8 cellular contexts compared by ENCODE assay signal in the genomic region with DNA sequence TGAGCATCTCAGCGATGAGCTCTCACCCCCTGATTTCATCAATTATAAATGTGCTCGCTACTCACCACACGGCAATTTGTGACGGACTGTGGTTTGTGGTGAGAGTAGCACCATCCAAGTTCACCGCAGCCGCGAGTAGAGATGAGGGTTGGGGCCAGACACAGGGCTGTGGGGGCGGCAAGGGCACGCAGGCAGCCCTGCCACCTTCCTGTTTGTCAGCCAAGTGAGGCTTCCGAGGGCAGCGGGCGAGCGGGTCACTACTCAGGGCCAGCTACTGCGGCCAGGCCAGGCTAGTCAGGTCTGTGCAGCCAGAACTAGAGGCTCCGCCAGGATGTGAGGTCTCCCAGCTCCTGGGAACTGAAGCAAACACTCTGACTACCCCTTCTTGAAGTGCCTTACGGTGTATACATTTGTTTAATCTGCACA. TPM values are rescaled to one million over a fixed set of nuclear protein-coding genes. Genes with fewer than 3 reads are reported as not detected.
DNase-seq lines count a peak whose midpoint lies in the region; ATAC-seq, FAIRE-seq and TF ChIP-seq lines count a peak whose summit lies in the region.

No MANE protein-coding gene starts in this region.

- TF ChIP-seq CTCF in H1 (IDR thresholded peaks at IDR 0.05; ENCODE audit: control extremely low read depth in 1 of 3, insufficient read depth in 1 of 3, low read depth in 1 of 3, low read length in 3 of 3) (no peak), D721Med (IDR thresholded peaks at IDR 0.05; ENCODE audit: insufficient read depth, missing control alignments) (no peak)

- no peak overlapping the region for H2BK120ac ChIP-seq in H1 (replicated peaks; ENCODE audit: low read depth, low read length)

- no peak overlapping the region for H3K4ac ChIP-seq in H1 (replicated peaks; ENCODE audit: insufficient read length, low read depth, low read length)

- no peak overlapping the region for H3K18ac ChIP-seq in H1 (ENCODE audit: extremely low read depth, low read length)

- no peak overlapping the region for H3K14ac ChIP-seq in H1 (ENCODE audit: insufficient read length)

- H3K4me3 Mint-ChIP-seq in activated CD4-positive, alpha-beta T cell treated with anti-CD3 and anti-CD28 coated beads for 36 hours, result peak overlapping the region; percentile 33
- H3K4me3 Mint-ChIP-seq in stimulated activated memory B cell treated with anti-CD40 and anti-IgM and Interleukin-4, amounts not matched to agents 10 μg/mL and 1 μg/mL and 100 μg/mL, for 72 hours, result no peak overlapping the region

- no peaks in the 10 kb centered on the region for H4K20me1 ChIP-seq in H1 (replicated peaks in 1 of 2; ENCODE audit: control insufficient read depth in 1 of 2, insufficient read depth in 2 of 2, low read length in 2 of 2)

- H3K27me3 Mint-ChIP-seq in activated CD4-positive, alpha-beta T cell treated with anti-CD3 and anti-CD28 coated beads for 36 hours, result peaks cover 18% of the 10 kb centered on the region
- H3K27me3 Mint-ChIP-seq in stimulated activated memory B cell treated with anti-CD40 and anti-IgM and Interleukin-4, amounts not matched to agents 10 μg/mL and 1 μg/mL and 100 μg/mL, for 72 hours, result peaks cover 66% of the 10 kb centered on the region

- TF ChIP-seq EP300 in H1 (IDR thresholded peaks at IDR 0.05; ENCODE audit: borderline replicate concordance in 1 of 2, low read depth in 2 of 2, low read length in 2 of 2), result no peak

- TF ChIP-seq RAD21 in H1 (IDR thresholded peaks at IDR 0.05 in 1 of 2, conservative IDR thresholded peaks at IDR 0.05 in 1 of 2; ENCODE audit: low read depth in 2 of 2, low read length in 2 of 2), result no peak

- no peak overlapping the region for H4K5ac ChIP-seq in H1 (ENCODE audit: insufficient read length, low read depth, low read length)

- H4K91ac ChIP-seq in H1 (replicated peaks; ENCODE audit: insufficient read length, low read length), result peak overlapping the region; percentile 34

- H3K56ac ChIP-seq in H1 (replicated peaks; ENCODE audit: insufficient read length, low read depth, low read length), result no peak overlapping the region

- H3K9me3 Mint-ChIP-seq in activated CD4-positive, alpha-beta T cell treated with anti-CD3 and anti-CD28 coated beads for 36 hours (ENCODE audit: low read depth), result no peaks in the 10 kb centered on the region
- H3K9me3 Mint-ChIP-seq in stimulated activated memory B cell treated with anti-CD40 and anti-IgM and Interleukin-4, amounts not matched to agents 10 μg/mL and 1 μg/mL and 100 μg/mL, for 72 hours, result peaks cover 2% of the 10 kb centered on the region

- no peaks in the 10 kb centered on the region for H3K36me3 Mint-ChIP-seq in activated CD4-positive, alpha-beta T cell treated with anti-CD3 and anti-CD28 coated beads for 36 hours (ENCODE audit: low read depth)
- H3K36me3 Mint-ChIP-seq in stimulated activated memory B cell treated with anti-CD40 and anti-IgM and Interleukin-4, amounts not matched to agents 10 μg/mL and 1 μg/mL and 100 μg/mL, for 72 hours, result no peaks in the 10 kb centered on the region

- no peak overlapping the region for H3K27ac Mint-ChIP-seq in activated CD4-positive, alpha-beta T cell treated with anti-CD3 and anti-CD28 coated beads for 36 hours
- H3K27ac Mint-ChIP-seq in stimulated activated memory B cell treated with anti-CD40 and anti-IgM and Interleukin-4, amounts not matched to agents 10 μg/mL and 1 μg/mL and 100 μg/mL, for 72 hours, result no peak overlapping the region

- peaks cover 9% of the 10 kb centered on the region for H3K4me1 Mint-ChIP-seq in activated CD4-positive, alpha-beta T cell treated with anti-CD3 and anti-CD28 coated beads for 36 hours
- peaks cover 5% of the 10 kb centered on the region for H3K4me1 Mint-ChIP-seq in stimulated activated memory B cell treated with anti-CD40 and anti-IgM and Interleukin-4, amounts not matched to agents 10 μg/mL and 1 μg/mL and 100 μg/mL, for 72 hours

- no peaks in the 10 kb centered on the region for H3K23me2 ChIP-seq in H1 (ENCODE audit: low read depth, low read length)

- WGBS in H1 (ENCODE audit: extremely low coverage in 1 of 2, insufficient coverage in 1 of 2, insufficient read length in 1 of 2, insufficient replicate concordance in 2 of 2, low coverage in 1 of 2, low lambda C conversion rate in 2 of 2, missing lambda C conversion rate in 1 of 2), 2 experiments, result 89% methylated on average over 16 of the region's 16 CpGs; no CpG with 5 or more reads in 1 of the 2 experiments

- no peaks in the 10 kb centered on the region for H3K36me3 ChIP-seq in SJSA1
- no peaks in the 10 kb centered on the region for H3K36me3 ChIP-seq in H1 (ENCODE audit: control insufficient read depth in 2 of 4, insufficient read depth in 4 of 4, low read length in 3 of 4)

- H3K23ac ChIP-seq in H1 (ENCODE audit: insufficient read length), result no peak overlapping the region

- peak; percentile 67 for ATAC-seq in activated CD4-positive, alpha-beta T cell treated with anti-CD3 and anti-CD28 coated beads for 36 hours
- peak; percentile 81 for ATAC-seq in stimulated activated memory B cell treated with anti-CD40 and anti-IgM and Interleukin-4, amounts not matched to agents 10 μg/mL and 1 μg/mL and 100 μg/mL, for 72 hours

- no peak overlapping the region for H3K9ac ChIP-seq in H1 (replicated peaks in 1 of 4; ENCODE audit: extremely low read depth in 1 of 4, low read depth in 3 of 4, low read length in 3 of 4)

- CTCF ChIA-PET in activated CD4-positive, alpha-beta T cell treated with anti-CD3 and anti-CD28 coated beads for 36 hours (lab: Charles Lee), result interaction anchor here (0.6 to 12.8 kb wide), 4 partner anchors 10 to 125 kb away, joined by 3 to 473 read pairs (median 6); partner anchors contain the start of gene SOST
- CTCF ChIA-PET in H1 (lab: Charles Lee; ENCODE audit: partially characterized antibody), result interaction anchor here (0.8 to 23.7 kb wide), 5 partner anchors 9 to 100 kb away, joined by 3 to 969 read pairs (median 3); partner anchors contain the start of gene SOST

- peaks cover 29% of the 10 kb centered on the region for H3K4me1 ChIP-seq in SJSA1 (replicated peaks)
- peaks cover 0 to 11% (median 5%) of the 10 kb centered on the region in 4 experiments; a peak in 5 of 7 replicates for H3K4me1 ChIP-seq in H1 (replicated peaks in 1 of 4; ENCODE audit: control insufficient read depth in 3 of 4, insufficient read depth in 4 of 4, low read length in 3 of 4)

- no peak overlapping the region for H2BK15ac ChIP-seq in H1 (ENCODE audit: low read length)

- no peak overlapping the region; the same call in 1 of the 2 replicates for H4K8ac ChIP-seq in H1 (ENCODE audit: extremely low read depth, insufficient read depth, low read length)

- H3K79me2 ChIP-seq in H1 (ENCODE audit: control insufficient read depth in 1 of 2, insufficient read depth in 2 of 2, low read length in 2 of 2), result no peaks in the 10 kb centered on the region

- POLR2A ChIA-PET in activated CD4-positive, alpha-beta T cell treated with anti-CD3 and anti-CD28 coated beads for 36 hours (lab: Charles Lee), result no interaction called here
- POLR2A ChIA-PET in H1 (lab: Charles Lee; ENCODE audit: partially characterized antibody), result interaction anchor here (0.8 to 1.0 kb wide), 2 partner anchors 59 to 175 kb away, joined by 3 read pairs; no protein-coding TSS in a partner anchor

- TF ChIP-seq POLR2A in H1 (IDR thresholded peaks at IDR 0.05; ENCODE audit: control extremely low read depth in 1 of 2, low read depth in 2 of 2, low read length in 2 of 2), result no peak

- no peak for FAIRE-seq in H1 (lab: Jason Lieb, UNC)
- no peak for FAIRE-seq in D721Med (lab: Jason Lieb, UNC)

- H2AK5ac ChIP-seq in H1 (ENCODE audit: low read depth, low read length), result no peak overlapping the region

- H2BK12ac ChIP-seq in H1 (ENCODE audit: low read depth, low read length), result peak overlapping the region; percentile 84; the same call in 1 of the 2 replicates

- H3K9me3 ChIP-seq in SJSA1 (replicated peaks) (peaks cover 4% of the 10 kb centered on the region; the same call in 1 of the 2 replicates), H1 (ENCODE audit: insufficient read depth in 2 of 2, low read depth in 1 of 2, low read length in 1 of 2) (no peaks in the 10 kb centered on the region)

- DNase-seq in activated CD4-positive, alpha-beta T cell treated with anti-CD3 and anti-CD28 coated beads for 36 hours, result peak; percentile 77
- DNase-seq in activated CD4-positive, alpha-beta T cell treated with anti-CD3 and anti-CD28 coated beads, Interleukin-2, amount 50 U/mL, for 4 hours, result no peak
- DNase-seq in SJSA1 (ENCODE audit: low read depth in 1 of 2, low spot score in 2 of 2), result peak; percentile 92 to 93
- no peak for DNase-seq in H1 (ENCODE audit: low read depth in 1 of 2, low spot score in 2 of 2)
- DNase-seq in D721Med (ENCODE audit: insufficient read length, low spot score), result no peak
- no peak for DNase-seq in LoVo (ENCODE audit: low spot score)
- no peak for DNase-seq in NCI-H524 treated with DMSO at 0.1 percent for 48 hours (lab: John Stamatoyannopoulos, UW)

- H3K27ac ChIP-seq in SJSA1 (peak overlapping the region; percentile 46), H1 (ENCODE audit: low read depth, low read length) (no peak overlapping the region)

- intact Hi-C loops in activated CD4-positive, alpha-beta T cell treated with anti-CD3 and anti-CD28 coated beads for 36 hours (cut with DNase I, micrococcal nuclease), result no loop called here

- H3K27me3 ChIP-seq in SJSA1 (replicated peaks) (no peaks in the 10 kb centered on the region), H1 (replicated peaks in 1 of 4; ENCODE audit: control insufficient read depth in 3 of 4, extremely low read depth in 1 of 4, insufficient read depth in 3 of 4, low read length in 3 of 4) (no peaks in the 10 kb centered on the region)

- 0 out of 2 replicates have a peak overlapping the region, but pooled peaks have one; percentile 61 for H2BK20ac ChIP-seq in H1 (ENCODE audit: low read length)

- no peak overlapping the region for H2AFZ ChIP-seq in H1 (ENCODE audit: low read length)

- H3K79me1 ChIP-seq in H1 (ENCODE audit: low read depth, low read length), result no peaks in the 10 kb centered on the region

- H3K4me3 ChIP-seq in SJSA1 (no peak overlapping the region), H1 (ENCODE audit: extremely low read depth in 1 of 4, insufficient read depth in 2 of 4, low read depth in 3 of 4, low read length in 4 of 4) (no peak overlapping the region)

- H2BK5ac ChIP-seq in H1 (ENCODE audit: low read depth, low read length), result 0 out of 2 replicates have a peak overlapping the region, but pooled peaks have one; percentile 60

- H3K4me2 ChIP-seq in H1 (ENCODE audit: insufficient read depth in 1 of 2, low read depth in 2 of 2, low read length in 2 of 2), result no peak overlapping the region

RNA-seq across cellular contexts. Expression of gene MEOX1, which starts 39.6 kb away (rescaled TPM):
- under 1 TPM; 0.34 to 0.65 TPM for total RNA-seq in activated CD4-positive, alpha-beta T cell treated with anti-CD3 and anti-CD28 coated beads for 36 hours
- not detected in 2 replicates for total RNA-seq in SJSA1 (2014; rRNA removed; shearing (Covaris generic))
- not detected in 2 replicates for total RNA-seq in H1 (2021; fragmentation: NEBNext Ultra II Directional; extraction: Animal tissue kit (Norgen Biotek cat#: 25700))
- 0.03 TPM in 1 of 2 replicates, not detected in the other for polyA plus RNA-seq in H1 (2011; rRNA removed)
- polyA plus RNA-seq in H1 (2011; cell fraction: cytosol; rRNA removed), result not detected
- polyA plus RNA-seq in H1 (2011; cell fraction: nucleus; rRNA removed), result 0.07 TPM
- 0.11 to 0.12 TPM in 2 of 4 replicates, not detected in the others for polyA plus RNA-seq in H1 (2012, experiment 1 of 2)
- polyA plus RNA-seq in H1 (2012, experiment 2 of 2), result not detected
- 0.04 TPM for polyA plus RNA-seq in H1 (2013, experiment 1 of 2)
- polyA plus RNA-seq in H1 (2013, experiment 2 of 2), result 0.11 TPM
- not detected in 2 replicates for polyA minus RNA-seq in H1 (2011; rRNA and poly(A)+ RNA removed)
- polyA minus RNA-seq in H1 (2011; cell fraction: cytosol; rRNA and poly(A)+ RNA removed), result not detected
- polyA minus RNA-seq in H1 (2011; cell fraction: nucleus; rRNA and poly(A)+ RNA removed), result 0.20 TPM

RNA-seq across cellular contexts. Expression of gene SOST, which starts 57.3 kb away (rescaled TPM):
- not detected for total RNA-seq in activated CD4-positive, alpha-beta T cell treated with anti-CD3 and anti-CD28 coated beads for 36 hours
- 0.37 TPM in 1 of 2 replicates, not detected in the other for total RNA-seq in SJSA1 (2014; rRNA removed; shearing (Covaris generic))
- total RNA-seq in H1 (2021; fragmentation: NEBNext Ultra II Directional; extraction: Animal tissue kit (Norgen Biotek cat#: 25700)), result not detected in 2 replicates
- 0.08 and 0.25 TPM in 2 replicates for polyA plus RNA-seq in H1 (2011; rRNA removed)
- polyA plus RNA-seq in H1 (2011; cell fraction: cytosol; rRNA removed), result 0.19 TPM
- 0.14 TPM for polyA plus RNA-seq in H1 (2011; cell fraction: nucleus; rRNA removed)
- polyA plus RNA-seq in H1 (2012, experiment 1 of 2), result 0.12 to 0.27 TPM (median 0.15 TPM) in 4 replicates
- polyA plus RNA-seq in H1 (2012, experiment 2 of 2), result 0.21 TPM
- 0.08 TPM for polyA plus RNA-seq in H1 (2013, experiment 1 of 2)
- 0.09 TPM for polyA plus RNA-seq in H1 (2013, experiment 2 of 2)
- polyA minus RNA-seq in H1 (2011; rRNA and poly(A)+ RNA removed), result not detected in 2 replicates
- not detected for polyA minus RNA-seq in H1 (2011; cell fraction: cytosol; rRNA and poly(A)+ RNA removed)
- polyA minus RNA-seq in H1 (2011; cell fraction: nucleus; rRNA and poly(A)+ RNA removed), result not detected

Comparison
In these comparisons a context has a peak if more than half of its experiments do, and no peak if none do; other contexts are left out.
1. DNase-seq: peak in activated CD4-positive, alpha-beta T cell treated with anti-CD3 and anti-CD28 coated beads for 36 hours (single experiment) and SJSA1 (2 of 2); none in activated CD4-positive, alpha-beta T cell treated with anti-CD3 and anti-CD28 coated beads, Interleukin-2, amount 50 U/mL, for 4 hours (0 of 2), H1 (0 of 2), D721Med (single experiment), LoVo (single experiment) and NCI-H524 treated with DMSO at 0.1 percent for 48 hours (single experiment).